ENCODE assay signal across 19 cellular contexts in the genomic region with DNA sequence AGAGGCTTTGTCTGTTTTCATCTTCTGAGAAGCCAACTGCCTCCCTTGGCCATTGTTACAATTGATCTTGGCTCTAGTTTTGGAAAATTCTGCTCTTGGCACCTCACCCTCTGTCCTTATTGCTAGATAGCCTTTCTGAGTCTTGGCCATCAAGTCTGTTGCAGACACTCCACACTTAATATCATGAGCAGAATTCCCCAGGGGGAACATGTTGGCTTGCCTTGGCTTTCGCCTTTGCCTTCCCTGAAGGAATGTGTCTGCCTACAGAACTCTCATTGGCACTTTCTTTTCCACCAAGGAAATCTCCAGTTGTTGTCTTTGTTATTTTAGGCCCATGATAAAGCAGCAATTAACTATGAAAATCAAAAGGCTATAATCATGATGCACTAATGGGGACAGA. TPM values are rescaled to one million over a fixed set of nuclear protein-coding genes. Genes with fewer than 3 reads are reported as not detected.
DNase-seq lines count a peak whose midpoint lies in the region; ATAC-seq, FAIRE-seq and TF ChIP-seq lines count a peak whose summit lies in the region.
"Had no signal": no experiment of that assay in that cellular context is flagged by ENCODE, and none has a peak within 500 bp of the region (broad histone marks: within the 10 kb centered on the region; RNA-seq: fewer than 3 reads in every experiment).

No MANE protein-coding gene starts in this region.

- H3K4me1 ChIP-seq in endodermal cell (ENCODE audit: control insufficient read depth, insufficient read depth, low read length) (no peaks in the 10 kb centered on the region), small intestine (ENCODE audit: control insufficient read depth in 2 of 2, insufficient read depth in 1 of 2, low read depth in 1 of 2, low read length in 1 of 2) (peaks cover 0 to 4% of the 10 kb centered on the region in 2 donors)
- H3K4me1 ChIP-seq: BE2C, body of pancreas had no signal

- H3K36me3 ChIP-seq in endodermal cell (ENCODE audit: control insufficient read depth, insufficient read depth, low read length): peaks cover 35% of the 10 kb centered on the region
- H3K36me3 ChIP-seq in small intestine (ENCODE audit: control insufficient read depth in 2 of 2, insufficient read depth in 2 of 2, low read length in 2 of 2): peaks cover 0 to 6% of the 10 kb centered on the region in 2 donors
- H3K36me3 ChIP-seq: SJCRH30 had no signal

- 91 to 100% methylated on average over 1 of the region's 1 CpG for WGBS in endodermal cell (ENCODE audit: insufficient coverage in 1 of 2, insufficient read length in 1 of 2), 2 experiments
- WGBS in small intestine, 3 donors: 79 to 96% (median 90%) methylated on average over 1 of the region's 1 CpG

- H3K4me3 ChIP-seq in endodermal cell (ENCODE audit: low read length): no peak overlapping the region
- H3K4me3 ChIP-seq in small intestine (ENCODE audit: low read depth in 1 of 2, low read length in 2 of 2): no peak overlapping the region
- H3K4me3 ChIP-seq: body of pancreas, dorsolateral prefrontal cortex, mucosa of descending colon, SJCRH30 had no signal

- H3K36me3 Mint-ChIP-seq in naive thymus-derived CD8-positive, alpha-beta T cell: peaks cover 5 to 53% (median 9%) of the 10 kb centered on the region in 3 donors
- peaks cover 18% of the 10 kb centered on the region for H3K36me3 Mint-ChIP-seq in activated CD8-positive, alpha-beta T cell treated with anti-CD3 and anti-CD28 coated beads, Interleukin-2, amount 10 ng/mL, durations not matched to agents 7 days and 5 days (ENCODE audit: low read depth)
- H3K36me3 Mint-ChIP-seq in endodermal cell (ENCODE audit: low read depth): peaks cover 31% of the 10 kb centered on the region

- H3K9me3 ChIP-seq in endodermal cell (ENCODE audit: control insufficient read depth, low read length): no peaks in the 10 kb centered on the region
- H3K9me3 ChIP-seq in small intestine (ENCODE audit: control insufficient read depth, low read depth): no peaks in the 10 kb centered on the region
- H3K9me3 ChIP-seq: BE2C, body of pancreas, mucosa of descending colon, SJCRH30 had no signal

- CTCF ChIA-PET in activated CD8-positive, alpha-beta T cell treated with anti-CD3 and anti-CD28 coated beads, Interleukin-2, amount 10 ng/mL, durations not matched to agents 7 days and 5 days (lab: Charles Lee): interaction anchor here (0.6 to 0.7 kb wide), 2 partner anchors 12 to 13 kb away, joined by 3 read pairs; no protein-coding TSS in a partner anchor

- no peak for ATAC-seq in naive thymus-derived CD8-positive, alpha-beta T cell
- ATAC-seq in activated CD8-positive, alpha-beta T cell treated with anti-CD3 and anti-CD28 coated beads, Interleukin-2, amount 10 ng/mL, durations not matched to agents 7 days and 5 days: no peak
- ATAC-seq: body of pancreas had no signal

- H3K4me1 Mint-ChIP-seq in naive thymus-derived CD8-positive, alpha-beta T cell: peaks cover 5 to 22% (median 13%) of the 10 kb centered on the region in 4 donors
- peaks cover 9% of the 10 kb centered on the region for H3K4me1 Mint-ChIP-seq in activated CD8-positive, alpha-beta T cell treated with anti-CD3 and anti-CD28 coated beads, Interleukin-2, amount 10 ng/mL, durations not matched to agents 7 days and 5 days (ENCODE audit: low read depth)
- H3K4me1 Mint-ChIP-seq in endodermal cell: peaks cover 5% of the 10 kb centered on the region

- H3K27ac ChIP-seq in C4-2B: peak overlapping the region; percentile 25; the same call in 1 of the 2 replicates
- peak overlapping the region; percentile 15 for H3K27ac ChIP-seq in epithelial cell of prostate
- H3K27ac ChIP-seq in endodermal cell (ENCODE audit: low read depth, low read length): no peak overlapping the region
- H3K27ac ChIP-seq in small intestine (ENCODE audit: low read depth in 1 of 2, low read length in 1 of 2): no peak overlapping the region
- H3K27ac ChIP-seq: body of pancreas, SJCRH30 had no signal

- TF ChIP-seq CTCF in C4-2B (conservative IDR thresholded peaks at IDR 0.05): no peak
- no peak for TF ChIP-seq CTCF in endodermal cell (conservative IDR thresholded peaks at IDR 0.05)

- POLR2A ChIA-PET in naive thymus-derived CD8-positive, alpha-beta T cell (lab: Charles Lee): interaction anchor here (6.9 kb wide), 1 partner anchor 19 kb away, joined by 90 read pairs; no protein-coding TSS in a partner anchor
- POLR2A ChIA-PET in activated CD8-positive, alpha-beta T cell treated with anti-CD3 and anti-CD28 coated beads, Interleukin-2, amount 10 ng/mL, durations not matched to agents 7 days and 5 days (lab: Charles Lee): no interaction called here

- H3K9ac ChIP-seq in endodermal cell (ENCODE audit: extremely low read depth, low read length, poor library complexity, severe bottlenecking): no peak overlapping the region

- H3K4me3 Mint-ChIP-seq in naive thymus-derived CD8-positive, alpha-beta T cell: no peak overlapping the region
- no peak overlapping the region for H3K4me3 Mint-ChIP-seq in activated CD8-positive, alpha-beta T cell treated with anti-CD3 and anti-CD28 coated beads, Interleukin-2, amount 10 ng/mL, durations not matched to agents 7 days and 5 days
- no peak overlapping the region for H3K4me3 Mint-ChIP-seq in endodermal cell

- DNase-seq in LHCN-M2 (ENCODE audit: low read depth): peak; percentile 17
- DNase-seq in epithelial cell of prostate (ENCODE audit: low read depth, low spot score): no peak
- DNase-seq in naive thymus-derived CD8-positive, alpha-beta T cell: no peak
- no peak for DNase-seq in activated CD8-positive, alpha-beta T cell treated with anti-CD3 and anti-CD28 coated beads, Interleukin-2, amount 10 ng/mL, durations not matched to agents 7 days and 5 days
- no peak for DNase-seq in endodermal cell
- no peak for DNase-seq in small intestine
- DNase-seq in OCI-M1 (lab: John Stamatoyannopoulos, UW): no peak
- DNase-seq: activated CD4-positive, alpha-beta T cell treated with anti-CD3 and anti-CD28 coated beads for 1 hour; activated gamma-delta T cell; BE2C; body of pancreas; dorsolateral prefrontal cortex; MM.1S; stimulated activated CD4-positive, alpha-beta T cell treated with anti-CD3 and anti-CD28 coated beads, Interleukin-4, amount 100 ng/mL, for 4 hours; stimulated activated CD8-positive, alpha-beta memory T cell treated with anti-CD3 and anti-CD28 coated beads, Interleukin-4, amount 100 ng/mL, for 48 hours; T1000 had no signal

- peak overlapping the region in 6 of 10 donors; percentile 31 to 81 (median 65) for H3K27ac Mint-ChIP-seq in naive thymus-derived CD8-positive, alpha-beta T cell
- no peak overlapping the region for H3K27ac Mint-ChIP-seq in activated CD8-positive, alpha-beta T cell treated with anti-CD3 and anti-CD28 coated beads, Interleukin-2, amount 10 ng/mL, durations not matched to agents 7 days and 5 days
- no peak overlapping the region for H3K27ac Mint-ChIP-seq in endodermal cell

- H3K27me3 ChIP-seq in endodermal cell (ENCODE audit: control insufficient read depth, insufficient read depth, low read length, poor library complexity, severe bottlenecking): no peaks in the 10 kb centered on the region
- H3K27me3 ChIP-seq in small intestine (ENCODE audit: control insufficient read depth in 2 of 2, insufficient read depth in 2 of 2, low read length in 2 of 2): no peaks in the 10 kb centered on the region
- H3K27me3 ChIP-seq: BE2C, body of pancreas, dorsolateral prefrontal cortex, SJCRH30 had no signal

- no peak for FAIRE-seq in small intestine (lab: Jason Lieb, UNC)

- no peaks in the 10 kb centered on the region for H3K27me3 Mint-ChIP-seq in naive thymus-derived CD8-positive, alpha-beta T cell
- H3K27me3 Mint-ChIP-seq in activated CD8-positive, alpha-beta T cell treated with anti-CD3 and anti-CD28 coated beads, Interleukin-2, amount 10 ng/mL, durations not matched to agents 7 days and 5 days (ENCODE audit: low read depth): no peaks in the 10 kb centered on the region
- H3K27me3 Mint-ChIP-seq in endodermal cell (ENCODE audit: insufficient read depth): no peaks in the 10 kb centered on the region

- H3K9me3 Mint-ChIP-seq in naive thymus-derived CD8-positive, alpha-beta T cell: no peaks in the 10 kb centered on the region
- no peaks in the 10 kb centered on the region for H3K9me3 Mint-ChIP-seq in activated CD8-positive, alpha-beta T cell treated with anti-CD3 and anti-CD28 coated beads, Interleukin-2, amount 10 ng/mL, durations not matched to agents 7 days and 5 days (ENCODE audit: insufficient read depth)
- H3K9me3 Mint-ChIP-seq in endodermal cell: no peaks in the 10 kb centered on the region

RNA-seq across cellular contexts. Expression of gene LDLRAP1, which starts 42.7 kb away (rescaled TPM):
- 13.1 and 13.2 TPM in 2 replicates for total RNA-seq in LHCN-M2 (2014; rRNA removed)
- polyA plus RNA-seq in LHCN-M2 (2012): 12.7 TPM
- 100 to 1,000 TPM; 361 to 364 TPM for total RNA-seq in naive thymus-derived CD8-positive, alpha-beta T cell
- 100 to 1,000 TPM; 387 to 877 (median 421) TPM for polyA plus RNA-seq in naive thymus-derived CD8-positive, alpha-beta T cell
- total RNA-seq in activated CD8-positive, alpha-beta T cell treated with anti-CD3 and anti-CD28 coated beads, Interleukin-2, amount 10 ng/mL, durations not matched to agents 7 days and 5 days: 10 to 100 TPM; 30.7 to 31.3 TPM
- total RNA-seq in endodermal cell: 10 to 100 TPM; 13.9 to 14.5 TPM
- 9.4 TPM for polyA plus RNA-seq in endodermal cell (2013, experiment 1 of 2)
- polyA plus RNA-seq in endodermal cell (2013, experiment 2 of 2): 8.9 TPM
- 10 to 100 TPM in 2 of 3 donors, 1 to 10 TPM in 1; 9.5 to 18.2 (median 13.0) TPM for polyA plus RNA-seq in small intestine

Comparison
In these comparisons a context has a peak if more than half of its experiments do, and no peak if none do; other contexts are left out.
1. H3K27ac ChIP-seq: peak in C4-2B (single experiment) and epithelial cell of prostate (single experiment); none in endodermal cell (single experiment) and small intestine (0 of 2).
2. H3K27ac Mint-ChIP-seq: peak in naive thymus-derived CD8-positive, alpha-beta T cell (6 of 10); none in activated CD8-positive, alpha-beta T cell treated with anti-CD3 and anti-CD28 coated beads, Interleukin-2, amount 10 ng/mL, durations not matched to agents 7 days and 5 days (single experiment) and endodermal cell (single experiment).
3. RNA of gene LDLRAP1, which starts 42.7 kb away (total RNA-seq): 361 to 364 TPM in naive thymus-derived CD8-positive, alpha-beta T cell; 30.7 to 31.3 TPM in activated CD8-positive, alpha-beta T cell treated with anti-CD3 and anti-CD28 coated beads, Interleukin-2, amount 10 ng/mL, durations not matched to agents 7 days and 5 days, 13.9 to 14.5 TPM in endodermal cell and 13.1 to 13.2 TPM in LHCN-M2; every median in the first group is over 10 times any median in the second.